32 cellular contexts compared by ENCODE assay signal in genomic region chr10:498760-499435, GRCh38.
DNase-seq lines count a peak whose midpoint lies in the region; ATAC-seq, FAIRE-seq and TF ChIP-seq lines count a peak whose summit lies in the region.
"Had no signal": no experiment of that assay in that cellular context is flagged by ENCODE, and none has a peak within 500 bp of the region (broad histone marks: within the 10 kb centered on the region; RNA-seq: fewer than 3 reads in every experiment).

No MANE protein-coding gene starts in this region.

- H3K4me1 ChIP-seq in heart right ventricle (peaks cover 0 to 51% (median 30%) of the 10 kb centered on the region in 9 donors), spleen (peaks cover 0 to 16% (median 10%) of the 10 kb centered on the region in 6 donors), SJCRH30 (no peaks in the 10 kb centered on the region), Caco-2 (no peaks in the 10 kb centered on the region)
- H3K4me1 ChIP-seq: colonic mucosa, SJSA1 had no signal

- no peak overlapping the region for H3K27ac ChIP-seq in heart right ventricle
- no peak overlapping the region for H3K27ac ChIP-seq in spleen
- no peak overlapping the region for H3K27ac ChIP-seq in SJCRH30
- H3K27ac ChIP-seq: ascending aorta, colonic mucosa, HL-60, KMS-11, neutrophil, SJSA1, suprapubic skin had no signal

- ATAC-seq in heart right ventricle (peak in 5 of 8 donors; percentile 15 to 34 (median 32)), natural killer cell (peak in 2 of 3 donors; percentile 60 to 85)
- ATAC-seq: effector memory CD8-positive, alpha-beta T cell had no signal

- TF ChIP-seq POLR2A in spleen (IDR thresholded peaks at IDR 0.05), result no peak

- H3K4me3 Mint-ChIP-seq in brain (peak overlapping the region in 2 of 5 experiments; percentile 34 to 59), natural killer cell (no peak overlapping the region), Caco-2 (ENCODE audit: unreplicated experiment) (no peak overlapping the region)
- H3K4me3 Mint-ChIP-seq: activated naive CD8-positive, alpha-beta T cell treated with anti-CD3 and anti-CD28 coated beads for 36 hours; effector memory CD8-positive, alpha-beta T cell had no signal

- POLR2A ChIA-PET in Caco-2 (lab: Charles Lee), result no interaction called here

- BruUV-seq in Caco-2 (replicated peaks; lab: Mats Ljungman, UMichigan), result no TSS peak

- no peaks in the 10 kb centered on the region for H3K27me3 ChIP-seq in heart right ventricle
- peaks cover 0 to 5% (median 0%) of the 10 kb centered on the region in 7 donors for H3K27me3 ChIP-seq in spleen (replicated peaks in 1 of 7)
- H3K27me3 ChIP-seq in SJCRH30, result no peaks in the 10 kb centered on the region
- no peaks in the 10 kb centered on the region for H3K27me3 ChIP-seq in Caco-2 (replicated peaks; ENCODE audit: control insufficient read depth, insufficient read depth, low read length)
- H3K27me3 ChIP-seq: ascending aorta, colonic mucosa, MG63, SJSA1, suprapubic skin had no signal

- peaks cover 3% of the 10 kb centered on the region for H3K27me3 Mint-ChIP-seq in brain
- H3K27me3 Mint-ChIP-seq in natural killer cell (ENCODE audit: low read depth in 2 of 2), result peaks cover 30 to 37% of the 10 kb centered on the region in 2 donors
- H3K27me3 Mint-ChIP-seq in Caco-2 (ENCODE audit: insufficient read depth, unreplicated experiment), result no peaks in the 10 kb centered on the region

- H3K4me3 ChIP-seq in heart right ventricle, result no peak overlapping the region
- H3K4me3 ChIP-seq in spleen, result no peak overlapping the region
- no peak overlapping the region for H3K4me3 ChIP-seq in SJCRH30
- H3K4me3 ChIP-seq in Caco-2 (ENCODE audit: low read depth, low read length), result no peak overlapping the region
- H3K4me3 ChIP-seq: ascending aorta, cardiac muscle cell, colonic mucosa, lung, MG63, SJSA1, suprapubic skin had no signal

- no peaks in the 10 kb centered on the region for H3K36me3 ChIP-seq in heart right ventricle
- H3K36me3 ChIP-seq in spleen, result no peaks in the 10 kb centered on the region
- H3K36me3 ChIP-seq in SJCRH30, result no peaks in the 10 kb centered on the region
- H3K36me3 ChIP-seq in Caco-2 (ENCODE audit: control insufficient read depth, insufficient read depth, low read length), result no peaks in the 10 kb centered on the region
- H3K36me3 ChIP-seq: ascending aorta, cardiac muscle cell, colonic mucosa, MG63, neutrophil, suprapubic skin had no signal

- H3K27ac Mint-ChIP-seq in brain, result peak overlapping the region; percentile 9 to 89 (median 82)
- peak overlapping the region in 1 of 2 donors; percentile 12 for H3K27ac Mint-ChIP-seq in natural killer cell
- H3K27ac Mint-ChIP-seq in Caco-2 (ENCODE audit: unreplicated experiment), result no peak overlapping the region
- H3K27ac Mint-ChIP-seq: activated naive CD8-positive, alpha-beta T cell treated with anti-CD3 and anti-CD28 coated beads for 36 hours had no signal

- H3K36me3 Mint-ChIP-seq in brain, result peaks cover 10% of the 10 kb centered on the region
- H3K36me3 Mint-ChIP-seq in natural killer cell, result no peaks in the 10 kb centered on the region
- H3K36me3 Mint-ChIP-seq in Caco-2 (ENCODE audit: insufficient read depth, unreplicated experiment), result no peaks in the 10 kb centered on the region
- H3K36me3 Mint-ChIP-seq: activated naive CD8-positive, alpha-beta T cell treated with anti-CD3 and anti-CD28 coated beads for 36 hours had no signal

- CTCF ChIA-PET in Caco-2 (lab: Charles Lee), result interaction anchor here (1.1 kb wide), 1 partner anchor 12 kb away, joined by 5 read pairs; no protein-coding TSS in a partner anchor

- intact Hi-C loops in heart right ventricle (cut with DNase I) (no loop called here), natural killer cell (cut with micrococcal nuclease) (no loop called here), spleen (cut with DNase I; ENCODE audit: low total_unique reads) (no loop called here), Caco-2 (cut with micrococcal nuclease; ENCODE audit: unreplicated experiment) (no loop called here)

- H3K9me3 ChIP-seq in heart right ventricle (no peaks in the 10 kb centered on the region), spleen (no peaks in the 10 kb centered on the region), SJCRH30 (replicated peaks) (no peaks in the 10 kb centered on the region), Caco-2 (no peaks in the 10 kb centered on the region)
- H3K9me3 ChIP-seq: ascending aorta, colonic mucosa, MG63, neutrophil, SJSA1, suprapubic skin had no signal

- no peak for DNase-seq in heart right ventricle
- DNase-seq in natural killer cell, result no peak
- DNase-seq in spleen, result peak; percentile 34
- no peak for DNase-seq in RCC 7860 (ENCODE audit: low spot score)
- no peak for DNase-seq in SJCRH30
- DNase-seq in AG08395 (ENCODE audit: low spot score), result no peak
- no peak for DNase-seq in Caco-2
- DNase-seq: activated CD4-positive, alpha-beta T cell treated with anti-CD3 and anti-CD28 coated beads, Interleukin-2, amount 50 U/mL, for 1 hour; activated gamma-delta T cell; activated naive CD8-positive, alpha-beta T cell treated with anti-CD3 and anti-CD28 coated beads for 36 hours; activated T-cell treated with anti-CD3 and anti-CD28 coated beads, Interleukin-2, amount 50 U/mL, for 1 hour; C1 segment of cervical spinal cord; colonic mucosa; effector memory CD8-positive, alpha-beta T cell; erythroblast; MG63; NCI-H1417 treated with DMSO at 0.1 percent for 48 hours; NCI-H2081 treated with DMSO at 0.1 percent for 48 hours; NCI-H226; NCI-H526 treated with DMSO at 0.1 percent for 48 hours; stimulated activated naive CD4-positive, alpha-beta T cell; T-helper 9 cell had no signal

- H3K9me3 Mint-ChIP-seq in brain (no peaks in the 10 kb centered on the region), natural killer cell (no peaks in the 10 kb centered on the region), Caco-2 (ENCODE audit: unreplicated experiment) (no peaks in the 10 kb centered on the region)
- H3K9me3 Mint-ChIP-seq: activated naive CD8-positive, alpha-beta T cell treated with anti-CD3 and anti-CD28 coated beads for 36 hours; effector memory CD8-positive, alpha-beta T cell had no signal

- WGBS in heart right ventricle, 2 donors, result 67 to 71% methylated on average over 15 of the region's 15 CpGs
- WGBS in spleen, 5 donors, result 64 to 72% (median 69%) methylated on average over 15 of the region's 15 CpGs

- H3K4me1 Mint-ChIP-seq in brain (peaks cover 59% of the 10 kb centered on the region), natural killer cell (peaks cover 12 to 22% of the 10 kb centered on the region in 2 donors), Caco-2 (ENCODE audit: low read depth, unreplicated experiment) (no peaks in the 10 kb centered on the region)

- TF ChIP-seq CTCF in brain (conservative IDR thresholded peaks at IDR 0.05), result no peak
- TF ChIP-seq CTCF in heart right ventricle (IDR thresholded peaks at IDR 0.05), result no peak
- TF ChIP-seq CTCF in natural killer cell (IDR thresholded peaks at IDR 0.05), result no peak
- no peak for TF ChIP-seq CTCF in spleen (IDR thresholded peaks at IDR 0.05 in 8 of 11, conservative IDR thresholded peaks at IDR 0.05 in 3 of 11)
- TF ChIP-seq CTCF in Caco-2 (IDR thresholded peaks at IDR 0.05; ENCODE audit: insufficient read depth in 1 of 2, low read depth in 1 of 2, low read length in 1 of 2, severe bottlenecking in 1 of 2, unreplicated experiment in 1 of 2), result no peak

- no peak for FAIRE-seq in RCC 7860 (lab: Jason Lieb, UNC)
- FAIRE-seq: GM12892 had no signal
